19 cellular contexts compared by ENCODE assay signal in the genomic region with DNA sequence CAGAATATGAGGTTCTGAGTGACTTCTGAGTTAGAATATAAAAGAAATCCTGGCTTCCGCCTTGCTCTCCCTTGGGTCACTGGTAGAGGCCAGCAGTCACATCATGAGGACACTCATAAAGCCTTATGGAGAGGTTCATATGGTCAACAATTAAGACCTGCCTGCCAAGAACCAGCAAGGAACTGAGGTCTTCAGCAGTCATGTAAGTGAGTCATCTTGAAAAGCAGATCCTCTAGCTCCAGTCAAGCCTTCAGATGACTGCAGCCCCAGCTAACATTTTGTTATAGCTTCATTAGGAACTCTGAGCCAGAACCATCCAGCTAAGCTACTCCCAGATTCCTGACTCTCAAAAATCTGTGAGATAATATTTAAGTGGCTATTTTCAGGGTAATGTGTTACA. TPM values are rescaled to one million over a fixed set of nuclear protein-coding genes. Genes with fewer than 3 reads are reported as not detected.
DNase-seq lines count a peak whose midpoint lies in the region; ATAC-seq and TF ChIP-seq lines count a peak whose summit lies in the region.
"Had no signal": no experiment of that assay in that cellular context is flagged by ENCODE, and none has a peak within 500 bp of the region (broad histone marks: within the 10 kb centered on the region; RNA-seq: fewer than 3 reads in every experiment).

No MANE protein-coding gene starts in this region.

- H3K4me3 Mint-ChIP-seq in activated T-cell treated with anti-CD3 and anti-CD28 coated beads, Interleukin-2, amount 50 U/mL, for 24 hours: no peak overlapping the region
- H3K4me3 Mint-ChIP-seq: CD14-positive monocyte, IgD-negative memory B cell had no signal

- no peak for ATAC-seq in body of pancreas
- ATAC-seq: GM12878 had no signal

- H3K4me3 ChIP-seq in brain microvascular endothelial cell (ENCODE audit: low read depth, low read length) (no peak overlapping the region), body of pancreas (no peak overlapping the region)
- H3K4me3 ChIP-seq: GM12878, HAP-1, SJCRH30 had no signal

- peaks cover 9% of the 10 kb centered on the region for H3K4me1 ChIP-seq in body of pancreas
- H3K4me1 ChIP-seq: HAP-1 had no signal

- peaks cover 89% of the 10 kb centered on the region for H3K4me1 Mint-ChIP-seq in activated T-cell treated with anti-CD3 and anti-CD28 coated beads, Interleukin-2, amount 50 U/mL, for 24 hours (ENCODE audit: low read depth)

- no peak for DNase-seq in activated T-cell treated with anti-CD3 and anti-CD28 coated beads, Interleukin-2, amount 50 U/mL, for 24 hours
- no peak for DNase-seq in activated T-cell treated with anti-CD3 and anti-CD28 coated beads, Interleukin-2, amount 50 U/mL, for 48 hours
- DNase-seq in MV-4-11 (lab: John Stamatoyannopoulos, UW): peak; percentile 10
- DNase-seq in brain microvascular endothelial cell: peak; percentile 5
- DNase-seq in substantia nigra (lab: John Stamatoyannopoulos, UW): no peak
- no peak for DNase-seq in body of pancreas
- DNase-seq in NCI-H446 treated with DMSO at 0.1 percent for 48 hours (lab: John Stamatoyannopoulos, UW): no peak
- no peak for DNase-seq in kidney glomerular epithelial cell (lab: John Stamatoyannopoulos, UW)
- DNase-seq: COR-L47, DMS153, NCI-H1105 treated with DMSO at 0.1 percent for 48 hours, NCI-H1930, NCI-H2171, NCI-H510A, SJCRH30 had no signal

- H3K9me3 Mint-ChIP-seq in activated T-cell treated with anti-CD3 and anti-CD28 coated beads, Interleukin-2, amount 50 U/mL, for 24 hours: no peaks in the 10 kb centered on the region
- H3K9me3 Mint-ChIP-seq: CD14-positive monocyte, IgD-negative memory B cell had no signal

- no peaks in the 10 kb centered on the region for H3K27me3 Mint-ChIP-seq in activated T-cell treated with anti-CD3 and anti-CD28 coated beads, Interleukin-2, amount 50 U/mL, for 24 hours
- H3K27me3 Mint-ChIP-seq: IgD-negative memory B cell had no signal

- in situ Hi-C loops in brain microvascular endothelial cell (cut with HindIII; ENCODE audit: low pct_ligation_motif_present, low sequenced_read_pairs): no loop called here

- intact Hi-C loops in body of pancreas (cut with DNase I): no loop called here

- H3K27ac ChIP-seq in brain microvascular endothelial cell: no peak overlapping the region
- peak overlapping the region; percentile 26 for H3K27ac ChIP-seq in substantia nigra (ENCODE audit: low read depth, low read length, poor library complexity, severe bottlenecking)
- H3K27ac ChIP-seq in body of pancreas: no peak overlapping the region
- H3K27ac ChIP-seq: SJCRH30 had no signal

- TF ChIP-seq POLR2A in body of pancreas (IDR thresholded peaks at IDR 0.05): no peak

- H3K27me3 ChIP-seq in brain microvascular endothelial cell (replicated peaks) (no peaks in the 10 kb centered on the region), body of pancreas (no peaks in the 10 kb centered on the region)
- H3K27me3 ChIP-seq: SJCRH30 had no signal

- 86 to 90% methylated on average over 1 of the region's 1 CpG for WGBS in body of pancreas, 2 donors

- no peak for TF ChIP-seq CTCF in brain microvascular endothelial cell (IDR thresholded peaks at IDR 0.05; ENCODE audit: low read depth, low read length, missing control alignments)
- TF ChIP-seq CTCF in body of pancreas (IDR thresholded peaks at IDR 0.05): no peak

- no peaks in the 10 kb centered on the region for H3K9me3 ChIP-seq in body of pancreas
- H3K9me3 ChIP-seq: HAP-1, SJCRH30 had no signal

- peaks cover 43% of the 10 kb centered on the region for H3K36me3 Mint-ChIP-seq in activated T-cell treated with anti-CD3 and anti-CD28 coated beads, Interleukin-2, amount 50 U/mL, for 24 hours (ENCODE audit: low read depth)

- H3K36me3 ChIP-seq in brain microvascular endothelial cell (replicated peaks) (no peaks in the 10 kb centered on the region), body of pancreas (replicated peaks in 1 of 2; ENCODE audit: insufficient read depth in 1 of 2, low read depth in 2 of 2) (no peaks in the 10 kb centered on the region)
- H3K36me3 ChIP-seq: HAP-1, SJCRH30 had no signal

- H3K27ac Mint-ChIP-seq in activated T-cell treated with anti-CD3 and anti-CD28 coated beads, Interleukin-2, amount 50 U/mL, for 24 hours: peak overlapping the region; percentile 27

RNA-seq across cellular contexts. Expression of a gene that starts 45.4 kb away (rescaled TPM):
- 1 to 10 TPM; 2.0 to 4.2 TPM for total RNA-seq in body of pancreas

Comparison
In these comparisons a context has a peak if more than half of its experiments do, and no peak if none do; other contexts are left out.
1. DNase-seq: peak in MV-4-11 (single experiment) and brain microvascular endothelial cell (single experiment); none in activated T-cell treated with anti-CD3 and anti-CD28 coated beads, Interleukin-2, amount 50 U/mL, for 24 hours (single experiment), activated T-cell treated with anti-CD3 and anti-CD28 coated beads, Interleukin-2, amount 50 U/mL, for 48 hours (0 of 2), substantia nigra (0 of 49), body of pancreas (0 of 4), NCI-H446 treated with DMSO at 0.1 percent for 48 hours (single experiment) and kidney glomerular epithelial cell (single experiment).